Comparison of ENCODE assay signal across 8 cellular contexts in the genomic region with DNA sequence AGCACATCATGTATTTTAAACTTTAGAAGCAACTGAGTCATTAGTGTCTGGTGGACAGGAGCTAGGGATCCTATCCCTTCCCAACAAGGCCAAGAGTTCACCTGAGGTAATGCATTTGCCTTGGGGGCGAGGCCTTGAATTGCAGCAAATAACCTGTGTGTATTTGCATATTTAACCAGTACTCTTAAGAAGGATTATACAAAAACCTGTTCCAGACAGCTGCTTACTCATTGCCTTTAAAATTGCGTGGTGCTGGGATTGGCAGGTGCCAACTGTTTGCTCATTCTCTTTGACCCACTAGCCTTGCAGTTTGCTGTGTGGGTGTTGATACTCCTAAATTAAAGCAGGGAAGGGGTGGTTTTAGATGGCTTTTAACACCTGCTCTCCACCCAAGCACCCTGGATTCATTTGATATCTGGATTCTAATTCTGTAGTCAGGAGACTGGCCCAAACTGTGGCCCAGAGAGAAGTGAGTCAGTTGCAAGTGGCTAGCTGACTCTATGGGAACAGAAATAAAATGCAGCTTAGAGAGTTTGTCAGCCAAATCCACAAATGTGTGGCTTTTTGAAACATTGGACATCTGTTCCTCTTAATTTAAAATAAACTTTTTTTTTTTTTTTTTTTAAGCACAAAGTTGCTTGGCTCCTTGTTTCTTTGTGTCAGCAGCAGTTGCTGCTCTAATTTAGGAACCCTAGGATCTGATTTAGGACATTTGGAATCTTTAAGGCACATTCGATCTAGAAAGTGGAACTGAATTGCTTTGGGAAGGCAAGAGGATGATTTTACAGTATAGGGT. TPM values are rescaled to one million over a fixed set of nuclear protein-coding genes. Genes with fewer than 3 reads are reported as not detected.
DNase-seq lines count a peak whose midpoint lies in the region; ATAC-seq and TF ChIP-seq lines count a peak whose summit lies in the region.

No MANE protein-coding gene starts in this region.

- H4K8ac ChIP-seq in mesendoderm (ENCODE audit: low read depth, low read length) = no peak overlapping the region

- no peak overlapping the region for H3K23ac ChIP-seq in mesendoderm (ENCODE audit: low read length)

- DNase-seq in EL (peak; percentile 61), MG63 (peak; percentile 78), SK-MEL-5 (ENCODE audit: low read depth, low spot score) (peak; percentile 62), mesendoderm (peak; percentile 72), type B pancreatic cell (ENCODE audit: extremely low spot score, unreplicated experiment) (no peak), endothelial cell (ENCODE audit: low spot score) (no peak)

- ATAC-seq in GM21367 (IDR thresholded peaks at IDR 0.05; ENCODE audit: unreplicated experiment) = no peak

- H3K27me3 ChIP-seq in MG63 (no peaks in the 10 kb centered on the region), mesendoderm (ENCODE audit: insufficient read depth, low read length, poor library complexity) (no peaks in the 10 kb centered on the region)

- H3K4me1 Mint-ChIP-seq in type B pancreatic cell (ENCODE audit: unreplicated experiment) (peaks cover 45% of the 10 kb centered on the region), endothelial cell (ENCODE audit: unreplicated experiment) (peaks cover 8% of the 10 kb centered on the region)

- H3K4me1 ChIP-seq in mesendoderm (ENCODE audit: control insufficient read depth, low read depth, low read length) = peaks cover 6% of the 10 kb centered on the region

- peaks cover 16% of the 10 kb centered on the region for H3K36me3 ChIP-seq in MG63
- no peaks in the 10 kb centered on the region for H3K36me3 ChIP-seq in mesendoderm (ENCODE audit: control insufficient read depth, insufficient read depth, low read length)

- no peak overlapping the region for H3K56ac ChIP-seq in mesendoderm (ENCODE audit: low read length)

- no peak overlapping the region for H3K9ac ChIP-seq in mesendoderm (ENCODE audit: low read length)

- no peak overlapping the region for H3K18ac ChIP-seq in mesendoderm (ENCODE audit: low read length)

- H3K27ac ChIP-seq in cingulate gyrus (ENCODE audit: low read depth, low read length) (peak overlapping the region; percentile 75), mesendoderm (ENCODE audit: low read depth, low read length) (no peak overlapping the region)

- H3K4me2 ChIP-seq in mesendoderm (ENCODE audit: low read length) = no peak overlapping the region

- H3K79me2 ChIP-seq in mesendoderm (ENCODE audit: control insufficient read depth, insufficient read depth, low read length) = peaks cover 2% of the 10 kb centered on the region

- no peak overlapping the region for H2BK5ac ChIP-seq in mesendoderm (ENCODE audit: low read length)

- no peaks in the 10 kb centered on the region for H3K9me3 Mint-ChIP-seq in type B pancreatic cell
- H3K9me3 Mint-ChIP-seq in endothelial cell (ENCODE audit: unreplicated experiment) = no peaks in the 10 kb centered on the region

- no peaks in the 10 kb centered on the region for H3K27me3 Mint-ChIP-seq in type B pancreatic cell
- H3K27me3 Mint-ChIP-seq in endothelial cell (ENCODE audit: unreplicated experiment) = peaks cover 3% of the 10 kb centered on the region

- no peak overlapping the region for H3K4ac ChIP-seq in mesendoderm (ENCODE audit: low read depth, low read length)

- no peaks in the 10 kb centered on the region for H3K9me3 ChIP-seq in MG63

- no peak overlapping the region for H2BK120ac ChIP-seq in mesendoderm (ENCODE audit: low read depth, low read length)

- WGBS in mesendoderm (ENCODE audit: extremely low coverage, insufficient coverage, low lambda C conversion rate) = no CpG with 5 or more reads among the region's 3 CpGs

- H3K79me1 ChIP-seq in mesendoderm (ENCODE audit: low read length) = no peaks in the 10 kb centered on the region

- in situ Hi-C loops in SK-MEL-5 (cut with HindIII; ENCODE audit: low pct_unique_long_range_greater_than_20kb, low sequenced_read_pairs) = no loop called here

- no peak overlapping the region for H3K4me3 ChIP-seq in MG63
- H3K4me3 ChIP-seq in mesendoderm (ENCODE audit: low read length) = no peak overlapping the region

- H2BK15ac ChIP-seq in mesendoderm (replicated peaks; ENCODE audit: low read depth) = no peak overlapping the region

- no peak overlapping the region for H2AK5ac ChIP-seq in mesendoderm (ENCODE audit: low read length)

- H4K5ac ChIP-seq in mesendoderm (ENCODE audit: low read length) = no peak overlapping the region

- H3K27ac Mint-ChIP-seq in type B pancreatic cell (peak overlapping the region; percentile 97), endothelial cell (ENCODE audit: unreplicated experiment) (no peak overlapping the region)

- H3K4me3 Mint-ChIP-seq in type B pancreatic cell (peak overlapping the region; percentile 74), endothelial cell (ENCODE audit: unreplicated experiment) (no peak overlapping the region)

- H3K36me3 Mint-ChIP-seq in type B pancreatic cell (peaks cover 19% of the 10 kb centered on the region), endothelial cell (ENCODE audit: low read depth, unreplicated experiment) (peaks cover 5% of the 10 kb centered on the region)

- TF ChIP-seq CTCF in type B pancreatic cell (conservative IDR thresholded peaks at IDR 0.05) = no peak
- TF ChIP-seq CTCF in endothelial cell (IDR thresholded peaks at IDR 0.05; ENCODE audit: unreplicated experiment) = no peak

RNA-seq across cellular contexts. Expression of a gene that starts 47.0 kb away (rescaled TPM):
- 12.9 and 13.6 TPM in 2 replicates for total RNA-seq in MG63 (2014; rRNA removed; shearing (Covaris generic); ENCODE audit: low replicate concordance)
- total RNA-seq in SK-MEL-5 (2014; rRNA removed; shearing (Covaris generic)) = 7.3 and 7.4 TPM in 2 replicates
- 9.5 and 11.3 TPM in 2 replicates for polyA plus RNA-seq in SK-MEL-5 (2015; cell fraction: cytosol; rRNA removed)
- polyA plus RNA-seq in SK-MEL-5 (2015; cell fraction: nucleus; rRNA removed) = 12.5 and 14.7 TPM in 2 replicates
- polyA plus RNA-seq in mesendoderm (2013, experiment 1 of 2) = 14.9 TPM
- polyA plus RNA-seq in mesendoderm (2013, experiment 2 of 2) = 15.1 TPM
- 8.0 and 16.7 TPM in 2 replicates for total RNA-seq in type B pancreatic cell (ENCODE audit: low replicate concordance)
- total RNA-seq in endothelial cell (ENCODE audit: unreplicated experiment) = 12.5 TPM

RNA-seq across cellular contexts. Expression of a gene that starts 47.1 kb away (rescaled TPM):
- 10.0 and 10.7 TPM in 2 replicates for total RNA-seq in MG63 (2014; rRNA removed; shearing (Covaris generic); ENCODE audit: low replicate concordance)
- total RNA-seq in SK-MEL-5 (2014; rRNA removed; shearing (Covaris generic)) = 29.6 TPM in 2 replicates
- polyA plus RNA-seq in SK-MEL-5 (2015; cell fraction: cytosol; rRNA removed) = 19.6 and 27.1 TPM in 2 replicates
- 57.3 and 95.7 TPM in 2 replicates for polyA plus RNA-seq in SK-MEL-5 (2015; cell fraction: nucleus; rRNA removed)
- 13.3 TPM for polyA plus RNA-seq in mesendoderm (2013, experiment 1 of 2)
- 13.3 TPM for polyA plus RNA-seq in mesendoderm (2013, experiment 2 of 2)
- total RNA-seq in type B pancreatic cell (ENCODE audit: low replicate concordance) (38.2 and 38.8 TPM in 2 replicates), endothelial cell (ENCODE audit: unreplicated experiment) (30.4 TPM)

Comparison
In these comparisons a context has a peak if more than half of its experiments do, and no peak if none do; other contexts are left out.
1. DNase-seq: peak in EL (single experiment), MG63 (single experiment), SK-MEL-5 (single experiment) and mesendoderm (single experiment); none in type B pancreatic cell (single experiment) and endothelial cell (single experiment).